In genomic region chr7:140924019-140924820, GRCh38 we compare ENCODE assay signal across 8 cellular contexts.
DNase-seq lines count a peak whose midpoint lies in the region; ATAC-seq and TF ChIP-seq lines count a peak whose summit lies in the region.

No MANE protein-coding gene starts in this region.

- peak; percentile 49 for TF ChIP-seq CTCF in AG09309 (IDR thresholded peaks at IDR 0.05; ENCODE audit: control insufficient read depth, insufficient read depth, low read depth, low read length, missing control alignments)
- peak; percentile 62 for TF ChIP-seq CTCF in choroid plexus epithelial cell (conservative IDR thresholded peaks at IDR 0.05; ENCODE audit: low read depth, low read length)

- H3K4me3 ChIP-seq in AG09309 (ENCODE audit: control insufficient read depth, low read depth, low read length) (peak overlapping the region; percentile 94), choroid plexus epithelial cell (ENCODE audit: low read depth, low read length) (peak overlapping the region; percentile 89)

- DNase-seq in AG09309 (ENCODE audit: low read depth), result peak; percentile 14
- peak; percentile 71 for DNase-seq in NCI-H2227 treated with DMSO at 0.1 percent for 48 hours (lab: John Stamatoyannopoulos, UW)
- peak; percentile 22 to 50 for DNase-seq in activated CD4-positive, alpha-beta T cell treated with anti-CD3 and anti-CD28 coated beads for 24 hours (ENCODE audit: low read depth in 2 of 2)
- DNase-seq in choroid plexus epithelial cell (ENCODE audit: low read depth), result peak; percentile 56
- peak; percentile 93 for DNase-seq in left kidney (ENCODE audit: low read depth, low spot score)
- DNase-seq in stimulated activated CD4-positive, alpha-beta T cell treated with anti-CD3 and anti-CD28 coated beads, Interleukin-2, amount 100 ng/mL, for 24 hours, result peak; percentile 69 to 73

- ATAC-seq in GM18867 (IDR thresholded peaks at IDR 0.05; ENCODE audit: unreplicated experiment) (peak; percentile 82), HG03095 (IDR thresholded peaks at IDR 0.05; ENCODE audit: unreplicated experiment) (peak; percentile 80)

Comparison
In these comparisons a context has a peak if more than half of its experiments do, and no peak if none do; other contexts are left out.
1. Peak in every context shown above with its lines: DNase-seq, ATAC-seq and H3K4me3 ChIP-seq.
2. DNase-seq: peak in every context shown above with its lines; median percentile 93 in left kidney; 71 in NCI-H2227 treated with DMSO at 0.1 percent for 48 hours; 71 in stimulated activated CD4-positive, alpha-beta T cell treated with anti-CD3 and anti-CD28 coated beads, Interleukin-2, amount 100 ng/mL, for 24 hours; 56 in choroid plexus epithelial cell; 36 in activated CD4-positive, alpha-beta T cell treated with anti-CD3 and anti-CD28 coated beads for 24 hours; 14 in AG09309.